ENCODE assay signal across 17 cellular contexts in the genomic region with DNA sequence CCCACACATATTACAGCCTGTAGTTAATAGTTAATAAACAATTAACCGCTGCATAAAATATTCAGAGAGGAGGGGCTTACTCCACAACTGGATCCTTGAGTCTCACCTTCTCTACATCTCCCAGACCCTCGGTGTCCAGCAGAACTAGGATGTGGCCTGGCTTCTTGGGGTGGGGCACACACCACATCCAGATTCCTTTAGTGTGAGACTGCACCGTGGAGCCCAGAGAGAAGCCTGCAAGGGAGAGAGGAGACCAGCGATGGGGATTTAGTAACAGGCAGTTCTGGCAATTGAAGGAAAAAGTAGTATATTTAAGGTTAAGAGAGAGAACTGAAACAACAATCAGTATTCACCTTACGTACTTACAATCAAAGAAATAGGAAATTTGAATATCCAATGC. TPM values are rescaled to one million over a fixed set of nuclear protein-coding genes. Genes with fewer than 3 reads are reported as not detected.
"Had no signal": no experiment of that assay in that cellular context is flagged by ENCODE, and none has a peak within 500 bp of the region (broad histone marks: within the 10 kb centered on the region; RNA-seq: fewer than 3 reads in every experiment).

No MANE protein-coding gene starts in this region.

- H3K27me3 Mint-ChIP-seq: activated CD4-positive, alpha-beta memory T cell treated with anti-CD3 and anti-CD28 coated beads, Interleukin-2, amount 10 ng/mL, durations not matched to agents 7 days and 5 days had no signal

- H3K9me3 ChIP-seq: esophagus squamous epithelium, left lung, mucosa of descending colon, psoas muscle, suprapubic skin, upper lobe of right lung had no signal

- ATAC-seq: activated CD4-positive, CD25-positive, alpha-beta regulatory T cell treated with anti-CD3 and anti-CD28 coated beads, Interleukin-2, amount 50 U/mL, for 24 hours; left lung; mucosa of descending colon; psoas muscle; sciatic nerve; upper lobe of right lung had no signal

- H3K27ac Mint-ChIP-seq: activated CD4-positive, alpha-beta memory T cell treated with anti-CD3 and anti-CD28 coated beads, Interleukin-2, amount 10 ng/mL, durations not matched to agents 7 days and 5 days; activated T-helper 2 cell treated with anti-CD3 and anti-CD28 coated beads, Interferon-gamma antibody, Interleukin-2, Interleukin-4, amounts not matched to agents 10 μg/mL and 5 μg/mL and 100 μg/mL, durations not matched to agents 14 hours and 24 hours and 36 hours; T-helper 1 cell treated with Interleukin-12 subunit alpha and Interleukin-12 subunit beta and Interleukin-4 antibody, amounts not matched to agents 30 μg/mL and 1 μg/mL, for 36 hours had no signal

- H3K4me3 ChIP-seq: esophagus squamous epithelium, mucosa of descending colon, psoas muscle, SK-N-MC, suprapubic skin, upper lobe of right lung had no signal

- DNase-seq: activated CD4-positive, alpha-beta memory T cell treated with anti-CD3 and anti-CD28 coated beads, Interleukin-2, amount 10 ng/mL, durations not matched to agents 7 days and 5 days; activated CD8-positive, alpha-beta memory T cell treated with anti-CD3 and anti-CD28 coated beads, Interleukin-2, amount 50 U/mL, for 48 hours; esophagus squamous epithelium; foreskin fibroblast; left lung; mucosa of descending colon; psoas muscle; stimulated activated CD4-positive, alpha-beta T cell treated with anti-CD3 and anti-CD28 coated beads, Interleukin-2, amount 100 ng/mL, for 24 hours; stimulated activated naive CD4-positive, alpha-beta T cell; upper lobe of right lung had no signal

- H3K27me3 ChIP-seq: esophagus squamous epithelium, left lung, suprapubic skin, upper lobe of right lung had no signal

- H3K27ac ChIP-seq: esophagus squamous epithelium, left lung, psoas muscle, SK-N-MC, suprapubic skin, upper lobe of right lung had no signal

- H3K9me3 Mint-ChIP-seq: activated CD4-positive, alpha-beta memory T cell treated with anti-CD3 and anti-CD28 coated beads, Interleukin-2, amount 10 ng/mL, durations not matched to agents 7 days and 5 days; activated T-helper 2 cell treated with anti-CD3 and anti-CD28 coated beads, Interferon-gamma antibody, Interleukin-2, Interleukin-4, amounts not matched to agents 10 μg/mL and 5 μg/mL and 100 μg/mL, durations not matched to agents 14 hours and 24 hours and 36 hours; T-helper 1 cell treated with Interleukin-12 subunit alpha and Interleukin-12 subunit beta and Interleukin-4 antibody, amounts not matched to agents 30 μg/mL and 1 μg/mL, for 36 hours had no signal

RNA-seq across cellular contexts. Expression of gene GBP1, which starts 4.9 kb away (rescaled TPM):
- polyA plus RNA-seq: neural cell had no signal

RNA-seq across cellular contexts. Expression of gene GBP3, which starts 37.4 kb away (rescaled TPM):
- polyA plus RNA-seq: neural cell had no signal
